Comparison of ENCODE assay signal across 35 cellular contexts in genomic region chr4:25533237-25533636, GRCh38.
"Had no signal": no experiment of that assay in that cellular context is flagged by ENCODE, and none has a peak within 500 bp of the region (broad histone marks: within the 10 kb centered on the region; RNA-seq: fewer than 3 reads in every experiment).

No MANE protein-coding gene starts in this region.

- H3K27ac Mint-ChIP-seq: activated B cell treated with CpG ODN at 0.5 μM for 24 hours; activated CD4-positive, alpha-beta memory T cell treated with anti-CD3 and anti-CD28 coated beads for 36 hours; activated CD4-positive, alpha-beta T cell treated with anti-CD3 and anti-CD28 coated beads, Interleukin-2, amount 10 ng/mL, durations not matched to agents 24 days and 14 days; activated CD8-positive, alpha-beta T cell treated with anti-CD3 and anti-CD28 coated beads for 36 hours; activated naive CD4-positive, alpha-beta T cell treated with anti-CD3 and anti-CD28 coated beads for 36 hours; activated naive CD4-positive, alpha-beta T cell treated with anti-CD3 and anti-CD28 coated beads, Interleukin-2, amount 50 U/mL, for 72 hours; activated naive CD8-positive, alpha-beta T cell treated with anti-CD3 and anti-CD28 coated beads for 36 hours; activated T-cell treated with anti-CD3 and anti-CD28 coated beads, Interleukin-2, amount 50 U/mL, for 72 hours; activated T-helper 1 cell treated with anti-CD3 and anti-CD28 coated beads, Interleukin-12 subunit alpha, Interleukin-12 subunit beta, Interleukin-2, Interleukin-4 antibody, amounts not matched to agents 30 ng/mL and 10 ng/mL and 1 ng/mL, durations not matched to agents 14 hours and 24 hours and 36 hours; activated T-helper 17 cell treated with anti-CD3 and anti-CD28 coated beads, Interleukin-2, amount 50 U/mL, for 72 hours; T-helper 1 cell treated with Interleukin-12 subunit alpha and Interleukin-12 subunit beta and Interleukin-4 antibody, amounts not matched to agents 30 μg/mL and 1 μg/mL, for 36 hours; T-helper 2 cell treated with Interferon-gamma antibody and Interleukin-4, amounts not matched to agents 5 μg/mL and 100 μg/mL, for 36 hours had no signal

- FAIRE-seq: astrocyte, TTC549 had no signal

- H3K27me3 ChIP-seq: adrenal gland, body of pancreas, brain microvascular endothelial cell, breast epithelium had no signal

- DNase-seq: activated B cell treated with CpG ODN at 0.5 μM for 24 hours; activated CD4-positive, alpha-beta memory T cell treated with anti-CD3 and anti-CD28 coated beads for 36 hours; activated CD4-positive, alpha-beta T cell treated with anti-CD3 and anti-CD28 coated beads for 4 hours; activated CD4-positive, alpha-beta T cell treated with anti-CD3 and anti-CD28 coated beads, Interleukin-2, amount 10 ng/mL, durations not matched to agents 24 days and 14 days; activated CD4-positive, alpha-beta T cell treated with anti-CD3 and anti-CD28 coated beads, Interleukin-2, amount 50 U/mL, for 1 hour; activated CD4-positive, alpha-beta T cell treated with anti-CD3 and anti-CD28 coated beads, Interleukin-2, amount 50 U/mL, for 4 hours; activated CD4-positive, CD25-positive, alpha-beta regulatory T cell treated with anti-CD3 and anti-CD28 coated beads, Interleukin-2, amount 50 U/mL, for 72 hours; activated CD8-positive, alpha-beta memory T cell treated with anti-CD3 and anti-CD28 coated beads, Interleukin-2, amount 50 U/mL, for 4 hours; activated CD8-positive, alpha-beta T cell treated with anti-CD3 and anti-CD28 coated beads for 36 hours; activated effector memory CD4-positive, alpha-beta T cell treated with anti-CD3 and anti-CD28 coated beads, Interleukin-2, amount 50 U/mL, for 16 hours; activated gamma-delta T cell treated with Interleukin-2 at 50 U/mL for 16 hours; activated naive CD4-positive, alpha-beta T cell; activated naive CD4-positive, alpha-beta T cell treated with anti-CD3 and anti-CD28 coated beads for 36 hours; activated naive CD4-positive, alpha-beta T cell treated with anti-CD3 and anti-CD28 coated beads, Interleukin-2, amount 50 U/mL, for 16 hours; activated naive CD8-positive, alpha-beta T cell treated with anti-CD3 and anti-CD28 coated beads for 36 hours; activated T-cell treated with anti-CD3 and anti-CD28 coated beads for 4 hours; activated T-cell treated with anti-CD3 and anti-CD28 coated beads, Interleukin-2, amount 50 U/mL, for 1 hour; activated T-cell treated with anti-CD3 and anti-CD28 coated beads, Interleukin-2, amount 50 U/mL, for 4 hours; adrenal gland; amniotic stem cell; aorta; body of pancreas; brain microvascular endothelial cell; central memory CD4-positive, alpha-beta T cell; T-helper 9 cell had no signal

- H3K4me3 Mint-ChIP-seq: activated B cell treated with CpG ODN at 0.5 μM for 24 hours; activated CD4-positive, alpha-beta memory T cell treated with anti-CD3 and anti-CD28 coated beads for 36 hours; activated CD4-positive, alpha-beta T cell treated with anti-CD3 and anti-CD28 coated beads, Interleukin-2, amount 10 ng/mL, durations not matched to agents 24 days and 14 days; activated CD8-positive, alpha-beta T cell treated with anti-CD3 and anti-CD28 coated beads for 36 hours; activated naive CD4-positive, alpha-beta T cell treated with anti-CD3 and anti-CD28 coated beads for 36 hours; activated naive CD8-positive, alpha-beta T cell treated with anti-CD3 and anti-CD28 coated beads for 36 hours; activated T-cell treated with anti-CD3 and anti-CD28 coated beads, Interleukin-2, amount 50 U/mL, for 4 hours; activated T-cell treated with anti-CD3 and anti-CD28 coated beads, Interleukin-2, amount 50 U/mL, for 72 hours; activated T-helper 1 cell treated with anti-CD3 and anti-CD28 coated beads, Interleukin-12 subunit alpha, Interleukin-12 subunit beta, Interleukin-2, Interleukin-4 antibody, amounts not matched to agents 30 ng/mL and 10 ng/mL and 1 ng/mL, durations not matched to agents 14 hours and 24 hours and 36 hours; activated T-helper 17 cell treated with anti-CD3 and anti-CD28 coated beads, Interleukin-2, amount 50 U/mL, for 72 hours; T-helper 1 cell treated with Interleukin-12 subunit alpha and Interleukin-12 subunit beta and Interleukin-4 antibody, amounts not matched to agents 30 μg/mL and 1 μg/mL, for 36 hours; T-helper 2 cell treated with Interferon-gamma antibody and Interleukin-4, amounts not matched to agents 5 μg/mL and 100 μg/mL, for 36 hours had no signal

- H3K9me3 Mint-ChIP-seq: activated B cell treated with CpG ODN at 0.5 μM for 24 hours; activated CD4-positive, alpha-beta memory T cell treated with anti-CD3 and anti-CD28 coated beads for 36 hours; activated CD4-positive, alpha-beta T cell treated with anti-CD3 and anti-CD28 coated beads, Interleukin-2, amount 10 ng/mL, durations not matched to agents 24 days and 14 days; activated CD8-positive, alpha-beta T cell treated with anti-CD3 and anti-CD28 coated beads for 36 hours; activated naive CD4-positive, alpha-beta T cell treated with anti-CD3 and anti-CD28 coated beads for 36 hours; activated naive CD8-positive, alpha-beta T cell treated with anti-CD3 and anti-CD28 coated beads for 36 hours; activated T-cell treated with anti-CD3 and anti-CD28 coated beads, Interleukin-2, amount 50 U/mL, for 4 hours; activated T-helper 1 cell treated with anti-CD3 and anti-CD28 coated beads, Interleukin-12 subunit alpha, Interleukin-12 subunit beta, Interleukin-2, Interleukin-4 antibody, amounts not matched to agents 30 ng/mL and 10 ng/mL and 1 ng/mL, durations not matched to agents 14 hours and 24 hours and 36 hours; activated T-helper 17 cell treated with anti-CD3 and anti-CD28 coated beads, Interleukin-2, amount 50 U/mL, for 72 hours; T-helper 1 cell treated with Interleukin-12 subunit alpha and Interleukin-12 subunit beta and Interleukin-4 antibody, amounts not matched to agents 30 μg/mL and 1 μg/mL, for 36 hours; T-helper 2 cell treated with Interferon-gamma antibody and Interleukin-4, amounts not matched to agents 5 μg/mL and 100 μg/mL, for 36 hours had no signal

- ATAC-seq: activated T-cell treated with anti-CD3 and anti-CD28 coated beads, Interleukin-2, amount 50 U/mL, for 4 hours; body of pancreas had no signal

- H3K27ac ChIP-seq: adrenal gland, brain microvascular endothelial cell, breast epithelium, VCaP had no signal

- H3K4me1 ChIP-seq: adrenal gland, breast epithelium had no signal

- H3K36me3 ChIP-seq: adrenal gland, brain microvascular endothelial cell, breast epithelium had no signal

- H3K4me3 ChIP-seq: adrenal gland, body of pancreas, breast epithelium had no signal

- H3K9me3 ChIP-seq: adrenal gland, body of pancreas, breast epithelium had no signal

- H3K4me1 Mint-ChIP-seq: activated CD4-positive, alpha-beta T cell treated with anti-CD3 and anti-CD28 coated beads, Interleukin-2, amount 10 ng/mL, durations not matched to agents 24 days and 14 days; activated naive CD8-positive, alpha-beta T cell treated with anti-CD3 and anti-CD28 coated beads for 36 hours had no signal

- H3K36me3 Mint-ChIP-seq: activated CD4-positive, alpha-beta memory T cell treated with anti-CD3 and anti-CD28 coated beads for 36 hours; activated naive CD4-positive, alpha-beta T cell treated with anti-CD3 and anti-CD28 coated beads, Interleukin-2, amount 50 U/mL, for 72 hours; activated naive CD8-positive, alpha-beta T cell treated with anti-CD3 and anti-CD28 coated beads for 36 hours had no signal
